ENCODE assay signal across 13 cellular contexts in the genomic region with DNA sequence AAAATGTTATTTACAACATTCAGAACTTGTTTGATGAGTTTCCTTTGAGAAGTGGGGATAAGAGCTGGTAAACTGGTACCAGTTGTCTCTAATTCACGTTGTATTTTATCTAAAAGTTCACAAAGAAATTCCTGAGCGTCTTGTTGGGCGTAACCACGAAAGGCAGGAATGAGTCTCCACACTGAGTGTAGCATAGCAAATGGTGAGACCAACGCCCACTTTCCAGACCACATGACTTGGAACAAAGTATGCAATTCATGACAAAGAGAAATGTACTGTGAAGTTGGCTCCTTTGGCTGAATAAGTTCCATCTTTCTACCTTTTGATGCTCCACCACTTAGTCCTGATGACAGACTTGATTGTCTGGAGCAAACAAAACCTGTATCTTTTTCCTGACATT. TPM values are rescaled to one million over a fixed set of nuclear protein-coding genes. Genes with fewer than 3 reads are reported as not detected.
DNase-seq lines count a peak whose midpoint lies in the region; TF ChIP-seq lines count a peak whose summit lies in the region.
"Had no signal": no experiment of that assay in that cellular context is flagged by ENCODE, and none has a peak within 500 bp of the region (broad histone marks: within the 10 kb centered on the region; RNA-seq: fewer than 3 reads in every experiment).

No MANE protein-coding gene starts in this region.

- H3K27me3 ChIP-seq in smooth muscle cell (ENCODE audit: low read depth), result no peaks in the 10 kb centered on the region
- H3K27me3 ChIP-seq: BE2C, gastroesophageal sphincter had no signal

- H3K27ac ChIP-seq in smooth muscle cell (ENCODE audit: low read depth), result no peak overlapping the region
- H3K27ac ChIP-seq: gastroesophageal sphincter had no signal

- TF ChIP-seq CTCF in fibroblast of mammary gland (conservative IDR thresholded peaks at IDR 0.05; ENCODE audit: control insufficient read depth, insufficient read depth, low read depth, low read length) (no peak), smooth muscle cell (IDR thresholded peaks at IDR 0.05; ENCODE audit: borderline replicate concordance, insufficient read depth, poor library complexity, severe bottlenecking) (no peak)

- no peak overlapping the region for H3K9ac ChIP-seq in smooth muscle cell (ENCODE audit: low read depth)

- no peaks in the 10 kb centered on the region for H3K9me3 ChIP-seq in smooth muscle cell (replicated peaks; ENCODE audit: low read depth)
- H3K9me3 ChIP-seq: BE2C, gastroesophageal sphincter had no signal

- H4K20me1 ChIP-seq in smooth muscle cell (ENCODE audit: low read depth), result no peaks in the 10 kb centered on the region

- peak overlapping the region; percentile 31 for H3K4me2 ChIP-seq in smooth muscle cell

- H3K79me2 ChIP-seq in smooth muscle cell (ENCODE audit: low read depth), result no peaks in the 10 kb centered on the region

- 38% methylated on average over 5 of the region's 5 CpGs for WGBS in smooth muscle cell (ENCODE audit: low lambda C conversion rate)

- H3K4me1 ChIP-seq in smooth muscle cell (ENCODE audit: low read depth), result no peaks in the 10 kb centered on the region
- H3K4me1 ChIP-seq: BE2C had no signal

- H3F3A ChIP-seq in smooth muscle cell (ENCODE audit: low read depth), result no peaks in the 10 kb centered on the region

- peak; percentile 49 for DNase-seq in stimulated activated CD4-positive, alpha-beta T cell treated with anti-CD3 and anti-CD28 coated beads, Interleukin-15, amount 100 ng/mL, for 24 hours
- no peak for DNase-seq in stimulated activated CD4-positive, alpha-beta T cell treated with anti-CD3 and anti-CD28 coated beads, Interleukin-2, amount 100 ng/mL, for 48 hours
- peak; percentile 26 for DNase-seq in RPMI7951 (ENCODE audit: low read depth)
- peak; percentile 57 for DNase-seq in fibroblast of mammary gland (ENCODE audit: low read depth)
- DNase-seq in smooth muscle cell (lab: John Stamatoyannopoulos, UW; ENCODE audit: unreplicated experiment), result no peak
- DNase-seq in NAMALWA (ENCODE audit: low spot score), result no peak
- no peak for DNase-seq in NK-92 (lab: John Stamatoyannopoulos, UW; ENCODE audit: unreplicated experiment)
- no peak for DNase-seq in SKM-1 (lab: John Stamatoyannopoulos, UW; ENCODE audit: unreplicated experiment)
- DNase-seq: activated CD4-positive, alpha-beta T cell treated with anti-CD3 and anti-CD28 coated beads, Interleukin-2, amount 50 U/mL, for 1 hour; activated naive CD4-positive, alpha-beta T cell treated with anti-CD3 and anti-CD28 coated beads for 36 hours; BE2C; DMS79 treated with DMSO at 0.1 percent for 48 hours had no signal

- H2AFZ ChIP-seq in smooth muscle cell (ENCODE audit: low read depth), result peak overlapping the region; percentile 68

- no peaks in the 10 kb centered on the region for H3K36me3 ChIP-seq in smooth muscle cell (ENCODE audit: low read depth)
- H3K36me3 ChIP-seq: BE2C, gastroesophageal sphincter had no signal

- H3K4me3 ChIP-seq in fibroblast of mammary gland (ENCODE audit: control insufficient read depth, low read depth, low read length) (no peak overlapping the region), smooth muscle cell (no peak overlapping the region)
- H3K4me3 ChIP-seq: gastroesophageal sphincter had no signal

RNA-seq across cellular contexts. Expression of a gene that starts 18.4 kb away (rescaled TPM):
- not detected in 2 replicates for total RNA-seq in RPMI7951 (2014; rRNA removed; shearing (Covaris generic))
- not detected in 2 replicates for total RNA-seq in smooth muscle cell
- 0.10 and 0.14 TPM in 2 replicates for polyA plus RNA-seq in smooth muscle cell

RNA-seq across cellular contexts. Expression of a gene that starts 58.9 kb away (rescaled TPM):
- total RNA-seq in RPMI7951 (2014; rRNA removed; shearing (Covaris generic)), result 62.2 and 72.0 TPM in 2 replicates
- total RNA-seq in smooth muscle cell, result 54.8 and 101 TPM in 2 replicates
- polyA plus RNA-seq in smooth muscle cell, result 39.2 and 42.3 TPM in 2 replicates

Comparison
In these comparisons a context has a peak if more than half of its experiments do, and no peak if none do; other contexts are left out.
1. DNase-seq: peak in stimulated activated CD4-positive, alpha-beta T cell treated with anti-CD3 and anti-CD28 coated beads, Interleukin-15, amount 100 ng/mL, for 24 hours (single experiment), RPMI7951 (single experiment) and fibroblast of mammary gland (single experiment); none in stimulated activated CD4-positive, alpha-beta T cell treated with anti-CD3 and anti-CD28 coated beads, Interleukin-2, amount 100 ng/mL, for 48 hours (0 of 2), smooth muscle cell (single experiment), NAMALWA (single experiment), NK-92 (single experiment) and SKM-1 (single experiment).